22 cellular contexts compared by ENCODE assay signal in genomic region chr18:79609841-79610281, GRCh38.
"Had no signal": no experiment of that assay in that cellular context is flagged by ENCODE, and none has a peak within 500 bp of the region (broad histone marks: within the 10 kb centered on the region; RNA-seq: fewer than 3 reads in every experiment).

No MANE protein-coding gene starts in this region.

- H3K27ac ChIP-seq: body of pancreas, esophagus squamous epithelium, prostate gland, thyroid gland, vagina had no signal

- DNase-seq: activated CD4-positive, alpha-beta T cell treated with anti-CD3 and anti-CD28 coated beads, Interleukin-2, amount 50 U/mL, for 4 hours; activated CD4-positive, CD25-positive, alpha-beta regulatory T cell treated with anti-CD3 and anti-CD28 coated beads, Interleukin-2, amount 50 U/mL, for 72 hours; activated naive CD4-positive, alpha-beta T cell treated with anti-CD3 and anti-CD28 coated beads, Interleukin-2, amount 50 U/mL, for 16 hours; activated T-cell treated with anti-CD3 and anti-CD28 coated beads, Interleukin-2, amount 50 U/mL, for 1 hour; central memory CD4-positive, alpha-beta T cell; cortex of kidney; effector CD8-positive, alpha-beta T cell; esophagus squamous epithelium; hypothalamus; kidney glomerular epithelial cell; naive thymus-derived CD8-positive, alpha-beta T cell; nucleus accumbens; SK-N-SH; T-cell; T-helper 9 cell; thyroid gland had no signal

- H3K9me3 ChIP-seq: body of pancreas, esophagus squamous epithelium, mucosa of descending colon, prostate gland, SK-N-SH, thyroid gland, vagina had no signal

- H3K9me3 Mint-ChIP-seq: activated T-helper 2 cell treated with anti-CD3 and anti-CD28 coated beads, Interferon-gamma antibody, Interleukin-2, Interleukin-4, amounts not matched to agents 10 μg/mL and 5 μg/mL and 100 μg/mL, durations not matched to agents 14 hours and 24 hours and 36 hours; naive thymus-derived CD8-positive, alpha-beta T cell; stimulated activated memory B cell treated with anti-CD40 and anti-IgM and Interleukin-4, amounts not matched to agents 10 μg/mL and 1 μg/mL and 100 μg/mL, for 72 hours; T-cell had no signal

- H3K36me3 Mint-ChIP-seq: naive thymus-derived CD8-positive, alpha-beta T cell; stimulated activated memory B cell treated with anti-CD40 and anti-IgM and Interleukin-4, amounts not matched to agents 10 μg/mL and 1 μg/mL and 100 μg/mL, for 72 hours; T-cell had no signal

- H3K27me3 Mint-ChIP-seq: stimulated activated memory B cell treated with anti-CD40 and anti-IgM and Interleukin-4, amounts not matched to agents 10 μg/mL and 1 μg/mL and 100 μg/mL, for 72 hours had no signal

- H3K4me1 Mint-ChIP-seq: naive thymus-derived CD8-positive, alpha-beta T cell; T-cell had no signal

- H3K4me3 ChIP-seq: body of pancreas, esophagus squamous epithelium, mucosa of descending colon, prostate gland, thyroid gland, vagina had no signal

- H3K4me3 Mint-ChIP-seq: naive thymus-derived CD8-positive, alpha-beta T cell; stimulated activated memory B cell treated with anti-CD40 and anti-IgM and Interleukin-4, amounts not matched to agents 10 μg/mL and 1 μg/mL and 100 μg/mL, for 72 hours; T-cell had no signal

- H3K4me1 ChIP-seq: body of pancreas, prostate gland, thyroid gland had no signal

- H3K36me3 ChIP-seq: esophagus squamous epithelium, prostate gland, thyroid gland, vagina had no signal

- H3K27ac Mint-ChIP-seq: activated T-helper 2 cell treated with anti-CD3 and anti-CD28 coated beads, Interferon-gamma antibody, Interleukin-2, Interleukin-4, amounts not matched to agents 10 μg/mL and 5 μg/mL and 100 μg/mL, durations not matched to agents 14 hours and 24 hours and 36 hours; naive thymus-derived CD8-positive, alpha-beta T cell; stimulated activated memory B cell treated with anti-CD40 and anti-IgM and Interleukin-4, amounts not matched to agents 10 μg/mL and 1 μg/mL and 100 μg/mL, for 72 hours; T-cell had no signal

- H3K27me3 ChIP-seq: body of pancreas, thyroid gland, vagina had no signal

- ATAC-seq: body of pancreas; mucosa of descending colon; naive thymus-derived CD8-positive, alpha-beta T cell; stimulated activated memory B cell treated with anti-CD40 and anti-IgM and Interleukin-4, amounts not matched to agents 10 μg/mL and 1 μg/mL and 100 μg/mL, for 72 hours; T-cell had no signal
